Comparison of ENCODE assay signal across 8 cellular contexts in genomic region chr9:95007470-95007869, GRCh38.
DNase-seq lines count a peak whose midpoint lies in the region; ATAC-seq and TF ChIP-seq lines count a peak whose summit lies in the region.

No MANE protein-coding gene starts in this region.

- in situ Hi-C loops in ACHN (cut with HindIII; ENCODE audit: low pct_ligation_motif_present, low pct_unique_long_range_greater_than_20kb, low sequenced_read_pairs), result no loop called here

- no peaks in the 10 kb centered on the region for H3K4me1 ChIP-seq in breast epithelium

- TF ChIP-seq POLR2A in breast epithelium (IDR thresholded peaks at IDR 0.05), result no peak

- H3K27me3 ChIP-seq in breast epithelium, result no peaks in the 10 kb centered on the region

- H3K9me3 ChIP-seq in breast epithelium, result no peaks in the 10 kb centered on the region

- DNase-seq in NCI-H526 treated with DMSO at 0.1 percent for 48 hours (lab: John Stamatoyannopoulos, UW), result peak; percentile 34
- no peak for DNase-seq in breast epithelium (ENCODE audit: low spot score in 2 of 2)
- DNase-seq in left kidney (ENCODE audit: low read depth, low spot score), result peak; percentile 45
- no peak for DNase-seq in substantia nigra (lab: John Stamatoyannopoulos, UW)
- no peak for DNase-seq in ACHN
- no peak for DNase-seq in NCI-H774 (lab: John Stamatoyannopoulos, UW)

- H3K4me3 ChIP-seq in breast epithelium, result peak overlapping the region; percentile 70 to 89 (median 72)

- no peaks in the 10 kb centered on the region for H3K36me3 ChIP-seq in breast epithelium

- TF ChIP-seq CTCF in breast epithelium (IDR thresholded peaks at IDR 0.05), result no peak

- H3K27ac ChIP-seq in breast epithelium (peak overlapping the region; percentile 85 to 95), substantia nigra (ENCODE audit: low read depth, low read length, poor library complexity, severe bottlenecking) (peak overlapping the region; percentile 94)

- intact Hi-C loops in breast epithelium (cut with DNase I; ENCODE audit: low total_unique reads), result no loop called here

- ATAC-seq in HG03565 (IDR thresholded peaks at IDR 0.05; ENCODE audit: unreplicated experiment) (no peak), GM18907 (IDR thresholded peaks at IDR 0.05; ENCODE audit: unreplicated experiment) (no peak)

Comparison
In these comparisons a context has a peak if more than half of its experiments do, and no peak if none do; other contexts are left out.
1. DNase-seq: peak in NCI-H526 treated with DMSO at 0.1 percent for 48 hours (single experiment) and left kidney (single experiment); none in breast epithelium (0 of 2), substantia nigra (0 of 49), ACHN (single experiment) and NCI-H774 (single experiment).